ENCODE assay signal across 8 cellular contexts in genomic region chr17:77444653-77445029, GRCh38.
DNase-seq lines count a peak whose midpoint lies in the region; ATAC-seq and TF ChIP-seq lines count a peak whose summit lies in the region.

No MANE protein-coding gene starts in this region.

- no peaks in the 10 kb centered on the region for H4K20me1 ChIP-seq in OCI-LY1 (ENCODE audit: insufficient read depth, low read length)

- peak overlapping the region; percentile 99 for H3K27ac Mint-ChIP-seq in T-helper 2 cell treated with Interferon-gamma antibody and Interleukin-4, amounts not matched to agents 5 μg/mL and 100 μg/mL, for 36 hours

- intact Hi-C loops in heart right ventricle (cut with DNase I): loop anchor here in 1 of 10 donors (5.0 kb wide), 1 partner anchor 33 kb away; no protein-coding TSS in a partner anchor

- H2AFZ ChIP-seq in OCI-LY1 (ENCODE audit: low read length): no peak overlapping the region

- H3K27ac ChIP-seq in OCI-LY1 (ENCODE audit: low read depth, low read length, poor library complexity, severe bottlenecking): peak overlapping the region; percentile 99
- peak overlapping the region; percentile 38 to 89 (median 74) for H3K27ac ChIP-seq in heart right ventricle
- peak overlapping the region; percentile 83 for H3K27ac ChIP-seq in suprapubic skin

- peaks cover 35% of the 10 kb centered on the region for H3K36me3 Mint-ChIP-seq in T-helper 2 cell treated with Interferon-gamma antibody and Interleukin-4, amounts not matched to agents 5 μg/mL and 100 μg/mL, for 36 hours (ENCODE audit: low read depth)

- no peaks in the 10 kb centered on the region for H3K27me3 ChIP-seq in OCI-LY1 (ENCODE audit: insufficient read depth, low read length)
- no peaks in the 10 kb centered on the region for H3K27me3 ChIP-seq in heart right ventricle
- H3K27me3 ChIP-seq in suprapubic skin: no peaks in the 10 kb centered on the region

- H3K4me1 ChIP-seq in OCI-LY1 (ENCODE audit: insufficient read depth, low read length, severe bottlenecking): peaks cover 100% of the 10 kb centered on the region
- peaks cover 32 to 92% (median 73%) of the 10 kb centered on the region in 9 donors for H3K4me1 ChIP-seq in heart right ventricle
- H3K4me1 ChIP-seq in suprapubic skin: peaks cover 77% of the 10 kb centered on the region

- H3K36me3 ChIP-seq in OCI-LY1 (ENCODE audit: insufficient read depth, low read length): peaks cover 14% of the 10 kb centered on the region; the same call in 1 of the 2 replicates
- peaks cover 0 to 6% (median 0%) of the 10 kb centered on the region in 9 donors for H3K36me3 ChIP-seq in heart right ventricle
- H3K36me3 ChIP-seq in suprapubic skin: no peaks in the 10 kb centered on the region

- H3K9me2 ChIP-seq in OCI-LY1 (ENCODE audit: low read depth, low read length): no peaks in the 10 kb centered on the region

- H3K79me2 ChIP-seq in OCI-LY1 (ENCODE audit: insufficient read depth, low read length): peaks cover 5% of the 10 kb centered on the region; the same call in 1 of the 2 replicates

- TF ChIP-seq EP300 in suprapubic skin (IDR thresholded peaks at IDR 0.05): no peak

- H3K4me2 ChIP-seq in OCI-LY1 (ENCODE audit: low read length): peak overlapping the region; percentile 67

- H3K4me3 ChIP-seq in OCI-LY1 (ENCODE audit: low read depth, low read length, poor library complexity, severe bottlenecking) (peak overlapping the region; percentile 42), heart right ventricle (no peak overlapping the region), suprapubic skin (no peak overlapping the region)

- peak overlapping the region; percentile 84 for H3K4me3 Mint-ChIP-seq in T-helper 2 cell treated with Interferon-gamma antibody and Interleukin-4, amounts not matched to agents 5 μg/mL and 100 μg/mL, for 36 hours

- peak; percentile 38 to 62 (median 58) for ATAC-seq in heart right ventricle
- no peak for ATAC-seq in GM21526 (IDR thresholded peaks at IDR 0.05; ENCODE audit: low FRiP score, unreplicated experiment)
- ATAC-seq in GM19455 (IDR thresholded peaks at IDR 0.05; ENCODE audit: unreplicated experiment): no peak

- H3K9ac ChIP-seq in OCI-LY1 (ENCODE audit: low read length): peak overlapping the region; percentile 86

- WGBS in heart right ventricle, 2 donors: 32 to 49% methylated on average over 9 of the region's 9 CpGs
- WGBS in suprapubic skin: 21% methylated on average over 9 of the region's 9 CpGs

- DNase-seq in T-helper 2 cell treated with Interferon-gamma antibody and Interleukin-4, amounts not matched to agents 5 μg/mL and 100 μg/mL, for 36 hours (ENCODE audit: low spot score): no peak
- DNase-seq in T-helper 2 cell (no peak), heart right ventricle (peak in 1 of 2 donors; percentile 69), suprapubic skin (ENCODE audit: low spot score in 2 of 2) (no peak), amygdala (lab: John Stamatoyannopoulos, UW) (no peak)

- H3K4me1 Mint-ChIP-seq in T-helper 2 cell treated with Interferon-gamma antibody and Interleukin-4, amounts not matched to agents 5 μg/mL and 100 μg/mL, for 36 hours (ENCODE audit: low read depth): peaks cover 85% of the 10 kb centered on the region

- H3K9me3 Mint-ChIP-seq in T-helper 2 cell treated with Interferon-gamma antibody and Interleukin-4, amounts not matched to agents 5 μg/mL and 100 μg/mL, for 36 hours: no peaks in the 10 kb centered on the region

- TF ChIP-seq CTCF in OCI-LY1 (IDR thresholded peaks at IDR 0.05; ENCODE audit: low read length) (no peak), heart right ventricle (IDR thresholded peaks at IDR 0.05) (no peak), suprapubic skin (IDR thresholded peaks at IDR 0.05) (no peak)

- H3K27me3 Mint-ChIP-seq in T-helper 2 cell treated with Interferon-gamma antibody and Interleukin-4, amounts not matched to agents 5 μg/mL and 100 μg/mL, for 36 hours (ENCODE audit: low read depth): no peaks in the 10 kb centered on the region

- H3F3A ChIP-seq in OCI-LY1 (ENCODE audit: insufficient read depth, low read length): peaks cover 31% of the 10 kb centered on the region

- H3K9me3 ChIP-seq in OCI-LY1 (ENCODE audit: low read length) (no peaks in the 10 kb centered on the region), heart right ventricle (no peaks in the 10 kb centered on the region), suprapubic skin (no peaks in the 10 kb centered on the region)

- TF ChIP-seq POLR2A in suprapubic skin (IDR thresholded peaks at IDR 0.05): no peak

Comparison
In these comparisons a context has a peak if more than half of its experiments do, and no peak if none do; other contexts are left out.
1. ATAC-seq: peak in heart right ventricle (8 of 8); none in GM21526 (single experiment) and GM19455 (single experiment).
2. Peak in every context shown above with its lines, with median percentiles within 50 percentile points of each other: H3K27ac ChIP-seq.